In the genomic region with DNA sequence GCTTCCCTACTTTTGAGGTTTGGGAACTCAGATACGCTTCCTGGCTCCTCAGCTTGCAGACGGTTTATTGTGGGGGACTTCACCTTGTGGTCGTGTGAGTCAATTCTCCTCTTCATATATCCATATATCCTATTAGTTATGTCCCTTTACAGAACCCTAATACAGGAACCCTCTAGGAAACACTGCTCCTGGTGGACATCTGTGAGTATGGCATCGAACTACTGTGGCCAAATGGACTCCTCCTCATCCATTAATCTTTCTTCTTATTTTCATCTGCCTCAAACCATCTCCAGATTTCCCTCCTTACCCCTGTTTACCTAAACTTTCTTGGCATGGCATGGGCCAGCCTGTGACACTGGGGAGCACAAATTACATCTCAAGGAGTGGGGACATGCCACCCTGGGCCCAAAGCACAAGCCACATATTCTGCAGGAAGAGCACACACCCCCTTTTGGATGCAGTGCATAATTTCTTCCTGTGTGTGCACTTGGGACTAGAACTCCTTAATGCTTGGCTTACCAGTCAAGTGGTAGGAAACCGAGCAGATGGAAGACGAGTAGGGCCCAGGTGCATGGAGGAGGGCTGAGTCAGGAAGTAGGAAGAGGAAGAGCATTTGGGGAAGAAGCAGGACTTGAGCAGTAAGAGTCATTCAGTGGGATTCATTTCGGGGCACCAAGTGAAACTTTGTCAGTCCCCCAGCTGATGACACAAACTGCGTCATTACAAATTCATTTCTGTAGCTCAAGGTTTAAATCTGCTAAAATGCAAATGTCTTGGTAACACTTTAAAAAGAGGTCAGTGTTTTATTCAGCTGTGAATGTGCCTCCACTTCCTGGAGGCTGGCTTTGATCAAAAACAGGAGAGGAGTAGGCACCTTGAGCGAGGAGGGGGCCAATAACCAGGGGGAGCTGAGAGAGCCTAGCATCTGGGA, we compare ENCODE assay signal across 8 cellular contexts.
DNase-seq lines count a peak whose midpoint lies in the region; ATAC-seq and TF ChIP-seq lines count a peak whose summit lies in the region.

No MANE protein-coding gene starts in this region.

- WGBS in body of pancreas, 2 donors: 61 to 71% methylated on average over 9 of the region's 9 CpGs
- WGBS in psoas muscle, 3 donors: 67 to 72% (median 69%) methylated on average over 9 of the region's 9 CpGs

- ATAC-seq in body of pancreas: no peak
- no peak for ATAC-seq in psoas muscle
- no peak for ATAC-seq in GM18867 (IDR thresholded peaks at IDR 0.05; ENCODE audit: unreplicated experiment)

- peaks cover 5% of the 10 kb centered on the region for H3K36me3 Mint-ChIP-seq in activated CD4-positive, alpha-beta T cell treated with anti-CD3 and anti-CD28 coated beads, Interleukin-2, amount 10 ng/mL, durations not matched to agents 7 days and 5 days (ENCODE audit: low read depth)

- H3K4me3 ChIP-seq in body of pancreas (no peak overlapping the region), psoas muscle (no peak overlapping the region)
- H3K4me3 ChIP-seq in effector memory CD4-positive, alpha-beta T cell (ENCODE audit: insufficient read depth, low read depth, low read length, poor library complexity, severe bottlenecking): no peak overlapping the region

- CTCF ChIA-PET in activated CD4-positive, alpha-beta T cell treated with anti-CD3 and anti-CD28 coated beads, Interleukin-2, amount 10 ng/mL, durations not matched to agents 7 days and 5 days (lab: Charles Lee): interaction anchor here (1.3 kb wide), 1 partner anchor 9 kb away, joined by 4 read pairs; no protein-coding TSS in a partner anchor

- H3K4me3 Mint-ChIP-seq in activated CD4-positive, alpha-beta T cell treated with anti-CD3 and anti-CD28 coated beads, Interleukin-2, amount 10 ng/mL, durations not matched to agents 7 days and 5 days: no peak overlapping the region

- H3K4me1 Mint-ChIP-seq in activated CD4-positive, alpha-beta T cell treated with anti-CD3 and anti-CD28 coated beads, Interleukin-2, amount 10 ng/mL, durations not matched to agents 7 days and 5 days: peaks cover 29% of the 10 kb centered on the region

- H3K36me3 ChIP-seq in body of pancreas (replicated peaks in 1 of 2; ENCODE audit: insufficient read depth in 1 of 2, low read depth in 2 of 2) (no peaks in the 10 kb centered on the region), psoas muscle (ENCODE audit: insufficient read depth in 1 of 2, low read depth in 1 of 2) (no peaks in the 10 kb centered on the region)
- no peaks in the 10 kb centered on the region for H3K36me3 ChIP-seq in effector memory CD4-positive, alpha-beta T cell (ENCODE audit: control insufficient read depth, insufficient read depth, low read length)

- DNase-seq in activated CD4-positive, alpha-beta T cell treated with anti-CD3 and anti-CD28 coated beads, Interleukin-2, amount 10 ng/mL, durations not matched to agents 7 days and 5 days: peak; percentile 10
- no peak for DNase-seq in activated CD4-positive, alpha-beta T cell treated with anti-CD3 and anti-CD28 coated beads for 1 hour
- DNase-seq in M059J (ENCODE audit: low read depth) (peak; percentile 39), body of pancreas (no peak), psoas muscle (no peak), retina (no peak)
- no peak for DNase-seq in effector memory CD4-positive, alpha-beta T cell

- intact Hi-C loops in body of pancreas (cut with DNase I) (no loop called here), psoas muscle (cut with DNase I) (no loop called here)

- POLR2A ChIA-PET in activated CD4-positive, alpha-beta T cell treated with anti-CD3 and anti-CD28 coated beads, Interleukin-2, amount 10 ng/mL, durations not matched to agents 7 days and 5 days (lab: Charles Lee): no interaction called here

- no peaks in the 10 kb centered on the region for H3K4me1 ChIP-seq in body of pancreas
- no peaks in the 10 kb centered on the region for H3K4me1 ChIP-seq in psoas muscle
- H3K4me1 ChIP-seq in effector memory CD4-positive, alpha-beta T cell (ENCODE audit: control insufficient read depth, insufficient read depth, low read length, poor library complexity, severe bottlenecking): peaks cover 7% of the 10 kb centered on the region

- H3K27me3 ChIP-seq in body of pancreas: no peaks in the 10 kb centered on the region
- peaks cover 0 to 9% (median 3%) of the 10 kb centered on the region in 3 donors for H3K27me3 ChIP-seq in psoas muscle (ENCODE audit: insufficient read depth in 3 of 3, low read length in 2 of 3)
- H3K27me3 ChIP-seq in effector memory CD4-positive, alpha-beta T cell (replicated peaks; ENCODE audit: control insufficient read depth, insufficient read depth, low read length, poor library complexity, severe bottlenecking): no peaks in the 10 kb centered on the region

- H3K9me3 ChIP-seq in body of pancreas (no peaks in the 10 kb centered on the region), psoas muscle (no peaks in the 10 kb centered on the region)
- no peaks in the 10 kb centered on the region for H3K9me3 ChIP-seq in effector memory CD4-positive, alpha-beta T cell (ENCODE audit: control insufficient read depth, low read length)

- no peak overlapping the region for H3K27ac ChIP-seq in body of pancreas
- no peak overlapping the region for H3K27ac ChIP-seq in psoas muscle
- no peak overlapping the region for H3K27ac ChIP-seq in effector memory CD4-positive, alpha-beta T cell (ENCODE audit: insufficient read depth, low read length, poor library complexity, severe bottlenecking)

- peaks cover 15% of the 10 kb centered on the region for H3K9me3 Mint-ChIP-seq in activated CD4-positive, alpha-beta T cell treated with anti-CD3 and anti-CD28 coated beads, Interleukin-2, amount 10 ng/mL, durations not matched to agents 7 days and 5 days

- peak in 4 of 7 experiments; percentile 9 to 19 (median 18) for TF ChIP-seq CTCF in body of pancreas (IDR thresholded peaks at IDR 0.05)
- peak; percentile 36 for TF ChIP-seq CTCF in psoas muscle (IDR thresholded peaks at IDR 0.05)

- TF ChIP-seq POLR2A in body of pancreas (IDR thresholded peaks at IDR 0.05): no peak

- H3K27ac Mint-ChIP-seq in activated CD4-positive, alpha-beta T cell treated with anti-CD3 and anti-CD28 coated beads, Interleukin-2, amount 10 ng/mL, durations not matched to agents 7 days and 5 days: no peak overlapping the region

- no peaks in the 10 kb centered on the region for H3K27me3 Mint-ChIP-seq in activated CD4-positive, alpha-beta T cell treated with anti-CD3 and anti-CD28 coated beads, Interleukin-2, amount 10 ng/mL, durations not matched to agents 7 days and 5 days

Comparison
In these comparisons a context has a peak if more than half of its experiments do, and no peak if none do; other contexts are left out.
1. DNase-seq: peak in activated CD4-positive, alpha-beta T cell treated with anti-CD3 and anti-CD28 coated beads, Interleukin-2, amount 10 ng/mL, durations not matched to agents 7 days and 5 days (single experiment) and M059J (single experiment); none in activated CD4-positive, alpha-beta T cell treated with anti-CD3 and anti-CD28 coated beads for 1 hour (single experiment), body of pancreas (0 of 4), psoas muscle (0 of 2), effector memory CD4-positive, alpha-beta T cell (0 of 3) and retina (single experiment).